Comparison of ENCODE assay signal across 8 cellular contexts in the genomic region with DNA sequence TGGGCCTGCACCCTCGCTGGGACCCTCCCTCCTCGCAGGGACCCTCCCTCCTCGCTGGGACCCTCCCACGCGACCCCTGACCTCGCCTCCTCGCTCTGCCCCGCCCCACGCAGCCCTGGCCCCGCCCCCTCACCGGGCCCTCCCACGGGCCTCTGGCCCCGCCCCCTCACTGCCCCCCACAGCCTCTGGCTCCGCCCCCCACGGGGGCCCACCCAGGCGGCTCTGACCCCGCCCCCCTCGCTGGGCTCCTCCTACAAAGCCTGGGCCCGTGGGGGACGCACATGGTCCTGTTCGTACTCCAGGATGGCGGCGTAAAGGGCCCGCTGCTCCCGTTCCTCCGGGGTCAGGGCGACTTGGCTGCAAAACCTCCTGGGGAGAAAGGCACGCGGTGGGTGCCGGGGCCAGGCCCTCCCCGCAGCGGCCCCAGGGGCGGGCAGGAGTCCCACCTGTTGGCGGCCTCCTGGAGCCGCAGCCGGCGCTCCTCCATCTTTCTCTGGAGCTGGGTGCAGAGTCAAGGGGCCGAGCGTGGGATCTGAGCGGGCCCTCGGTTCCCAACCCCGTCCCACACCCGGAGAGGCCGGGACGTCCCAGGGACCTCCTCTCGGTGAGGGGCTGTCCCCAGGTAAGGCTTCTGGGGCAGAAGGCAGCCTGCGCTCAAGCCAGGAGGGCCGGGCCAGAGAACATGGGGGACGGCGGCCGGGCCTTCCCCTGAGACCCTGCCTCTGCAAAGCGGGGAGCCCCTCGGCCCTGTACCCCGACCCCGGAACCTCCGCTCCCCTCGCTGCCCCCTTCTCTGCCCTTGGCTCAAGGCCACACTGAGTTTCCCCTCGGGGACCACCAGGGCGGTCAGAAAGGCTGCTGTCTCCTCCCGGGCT. TPM values are rescaled to one million over a fixed set of nuclear protein-coding genes. Genes with fewer than 3 reads are reported as not detected.
DNase-seq lines count a peak whose midpoint lies in the region; ATAC-seq and TF ChIP-seq lines count a peak whose summit lies in the region.

No MANE protein-coding gene starts in this region.

- no peak overlapping the region for H3K27ac ChIP-seq in prostate gland

- DNase-seq in AML-193 (lab: John Stamatoyannopoulos, UW) (peak; percentile 21 to 30), NOMO-1 treated with dmso at 0.1 percent for 144 hours (lab: John Stamatoyannopoulos, UW; ENCODE audit: unreplicated experiment) (peak; percentile 10), activated T-cell treated with anti-CD3 and anti-CD28 coated beads for 1 hour (ENCODE audit: low read depth) (peak; percentile 70), fibroblast of mammary gland (ENCODE audit: low read depth) (peak; percentile 66), prostate gland (ENCODE audit: low spot score) (peak; percentile 28)

- no peaks in the 10 kb centered on the region for H3K4me1 ChIP-seq in prostate gland (replicated peaks)

- intact Hi-C loops in prostate gland (cut with DNase I), result no loop called here

- H3K9me3 ChIP-seq in prostate gland, result no peaks in the 10 kb centered on the region

- peak; percentile 75 for ATAC-seq in GM19351 (IDR thresholded peaks at IDR 0.05; ENCODE audit: unreplicated experiment)
- no peak for ATAC-seq in HG03039 (IDR thresholded peaks at IDR 0.05; ENCODE audit: unreplicated experiment)
- ATAC-seq in HG03469 (IDR thresholded peaks at IDR 0.05; ENCODE audit: unreplicated experiment), result no peak

- H3K27me3 ChIP-seq in prostate gland (replicated peaks; ENCODE audit: insufficient read depth), result no peaks in the 10 kb centered on the region

- WGBS in prostate gland, result 7% methylated on average over 50 of the region's 60 CpGs

- H3K4me3 ChIP-seq in fibroblast of mammary gland (ENCODE audit: control insufficient read depth, low read depth, low read length) (peak overlapping the region; percentile 68), prostate gland (peak overlapping the region; percentile 26 to 27)

- TF ChIP-seq CTCF in fibroblast of mammary gland (conservative IDR thresholded peaks at IDR 0.05; ENCODE audit: control insufficient read depth, insufficient read depth, low read depth, low read length), result no peak
- no peak for TF ChIP-seq CTCF in prostate gland (IDR thresholded peaks at IDR 0.05)

- no peaks in the 10 kb centered on the region for H3K36me3 ChIP-seq in prostate gland

- TF ChIP-seq POLR2A in prostate gland (IDR thresholded peaks at IDR 0.05), result no peak

RNA-seq across cellular contexts. Expression of gene VPS9D1, which starts 8.9 kb away (rescaled TPM):
- total RNA-seq in prostate gland, result 10 to 100 TPM in 1 of 2 donors, 1 to 10 TPM in 1; 8.5 to 16.0 TPM

RNA-seq across cellular contexts. Expression of gene ZNF276, which starts 9.5 kb away (rescaled TPM):
- total RNA-seq in prostate gland, result 10 to 100 TPM; 18.4 to 46.1 TPM

RNA-seq across cellular contexts. Expression of gene SPATA2L, which starts 10.3 kb away (rescaled TPM):
- total RNA-seq in prostate gland, result 10 to 100 TPM; 15.6 to 19.7 TPM

RNA-seq across cellular contexts. Expression of gene CDK10, which starts 25.3 kb away (rescaled TPM):
- total RNA-seq in prostate gland, result 10 to 100 TPM; 42.1 to 79.0 TPM

RNA-seq across cellular contexts. Expression of gene SPATA33, which starts 54.2 kb away (rescaled TPM):
- total RNA-seq in prostate gland, result 10 to 100 TPM in 1 of 2 donors, 1 to 10 TPM in 1; 5.6 to 14.6 TPM

Comparison
In these comparisons a context has a peak if more than half of its experiments do, and no peak if none do; other contexts are left out.
1. DNase-seq: peak in every context shown above with its lines; median percentile 70 in activated T-cell treated with anti-CD3 and anti-CD28 coated beads for 1 hour; 66 in fibroblast of mammary gland; 28 in prostate gland; 26 in AML-193; 10 in NOMO-1 treated with dmso at 0.1 percent for 144 hours.